1 cellular context compared by ENCODE assay signal in genomic region chr19:37964109-37964508, GRCh38.
TF ChIP-seq lines count a peak whose summit lies in the region.

No MANE protein-coding gene starts in this region.

TF ChIP-seq in GM12878, 131 proteins besides CTCF, POLR2A, EP300 and RAD21:
- TF ChIP-seq RFX5 (IDR thresholded peaks at IDR 0.05; ENCODE audit: low read depth, low read length), result no peak
- TF ChIP-seq, protein P1, sequence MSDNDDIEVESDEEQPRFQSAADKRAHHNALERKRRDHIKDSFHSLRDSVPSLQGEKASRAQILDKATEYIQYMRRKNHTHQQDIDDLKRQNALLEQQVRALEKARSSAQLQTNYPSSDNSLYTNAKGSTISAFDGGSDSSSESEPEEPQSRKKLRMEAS (IDR thresholded peaks at IDR 0.05; ENCODE audit: low read depth, low read length), result no peak
- no peak for TF ChIP-seq RCOR1 (conservative IDR thresholded peaks at IDR 0.05; ENCODE audit: low read depth, low read length)
- no peak for TF ChIP-seq CBX3 (IDR thresholded peaks at IDR 0.05; ENCODE audit: borderline replicate concordance, low read depth)
- TF ChIP-seq, protein P2, sequence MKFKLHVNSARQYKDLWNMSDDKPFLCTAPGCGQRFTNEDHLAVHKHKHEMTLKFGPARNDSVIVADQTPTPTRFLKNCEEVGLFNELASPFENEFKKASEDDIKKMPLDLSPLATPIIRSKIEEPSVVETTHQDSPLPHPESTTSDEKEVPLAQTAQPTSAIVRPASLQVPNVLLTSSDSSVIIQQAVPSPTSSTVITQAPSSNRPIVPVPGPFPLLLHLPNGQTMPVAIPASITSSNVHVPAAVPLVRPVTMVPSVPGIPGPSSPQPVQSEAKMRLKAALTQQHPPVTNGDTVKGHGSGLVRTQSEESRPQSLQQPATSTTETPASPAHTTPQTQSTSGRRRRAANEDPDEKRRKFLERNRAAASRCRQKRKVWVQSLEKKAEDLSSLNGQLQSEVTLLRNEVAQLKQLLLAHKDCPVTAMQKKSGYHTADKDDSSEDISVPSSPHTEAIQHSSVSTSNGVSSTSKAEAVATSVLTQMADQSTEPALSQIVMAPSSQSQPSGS (IDR thresholded peaks at IDR 0.05; ENCODE audit: low read length), result no peak
- TF ChIP-seq MTA3 (IDR thresholded peaks at IDR 0.05; ENCODE audit: borderline replicate concordance, low read length), result no peak
- TF ChIP-seq SPI1 (IDR thresholded peaks at IDR 0.05; ENCODE audit: borderline replicate concordance, insufficient read depth, low read depth, low read length), result no peak
- no peak for TF ChIP-seq ZSCAN29 (IDR thresholded peaks at IDR 0.05)
- TF ChIP-seq, protein P3, sequence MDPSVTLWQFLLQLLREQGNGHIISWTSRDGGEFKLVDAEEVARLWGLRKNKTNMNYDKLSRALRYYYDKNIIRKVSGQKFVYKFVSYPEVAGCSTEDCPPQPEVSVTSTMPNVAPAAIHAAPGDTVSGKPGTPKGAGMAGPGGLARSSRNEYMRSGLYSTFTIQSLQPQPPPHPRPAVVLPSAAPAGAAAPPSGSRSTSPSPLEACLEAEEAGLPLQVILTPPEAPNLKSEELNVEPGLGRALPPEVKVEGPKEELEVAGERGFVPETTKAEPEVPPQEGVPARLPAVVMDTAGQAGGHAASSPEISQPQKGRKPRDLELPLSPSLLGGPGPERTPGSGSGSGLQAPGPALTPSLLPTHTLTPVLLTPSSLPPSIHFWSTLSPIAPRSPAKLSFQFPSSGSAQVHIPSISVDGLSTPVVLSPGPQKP (IDR thresholded peaks at IDR 0.05; ENCODE audit: low read depth, low read length), result no peak
- no peak for TF ChIP-seq TAF1 (IDR thresholded peaks at IDR 0.05; ENCODE audit: borderline replicate concordance, low read depth, low read length)
- TF ChIP-seq NKRF (conservative IDR thresholded peaks at IDR 0.05), result no peak
- TF ChIP-seq, protein P4, sequence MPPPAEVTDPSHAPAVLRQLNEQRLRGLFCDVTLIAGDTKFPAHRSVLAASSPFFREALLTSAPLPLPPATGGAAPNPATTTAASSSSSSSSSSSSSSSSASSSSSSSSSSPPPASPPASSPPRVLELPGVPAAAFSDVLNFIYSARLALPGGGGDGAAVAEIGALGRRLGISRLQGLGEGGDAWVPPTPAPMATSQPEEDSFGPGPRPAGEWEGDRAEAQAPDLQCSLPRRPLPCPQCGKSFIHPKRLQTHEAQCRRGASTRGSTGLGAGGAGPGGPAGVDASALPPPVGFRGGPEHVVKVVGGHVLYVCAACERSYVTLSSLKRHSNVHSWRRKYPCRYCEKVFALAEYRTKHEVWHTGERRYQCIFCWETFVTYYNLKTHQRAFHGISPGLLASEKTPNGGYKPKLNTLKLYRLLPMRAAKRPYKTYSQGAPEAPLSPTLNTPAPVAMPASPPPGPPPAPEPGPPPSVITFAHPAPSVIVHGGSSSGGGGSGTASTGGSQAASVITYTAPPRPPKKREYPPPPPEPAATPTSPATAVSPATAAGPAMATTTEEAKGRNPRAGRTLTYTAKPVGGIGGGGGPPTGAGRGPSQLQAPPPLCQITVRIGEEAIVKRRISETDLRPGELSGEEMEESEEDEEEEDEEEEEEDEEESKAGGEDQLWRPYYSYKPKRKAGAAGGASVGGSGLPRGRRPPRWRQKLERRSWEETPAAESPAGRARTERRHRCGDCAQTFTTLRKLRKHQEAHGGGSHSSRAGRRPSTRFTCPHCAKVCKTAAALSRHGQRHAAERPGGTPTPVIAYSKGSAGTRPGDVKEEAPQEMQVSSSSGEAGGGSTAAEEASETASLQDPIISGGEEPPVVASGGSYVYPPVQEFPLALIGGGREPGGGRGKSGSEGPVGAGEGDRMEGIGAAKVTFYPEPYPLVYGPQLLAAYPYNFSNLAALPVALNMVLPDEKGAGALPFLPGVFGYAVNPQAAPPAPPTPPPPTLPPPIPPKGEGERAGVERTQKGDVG (CRISPR knock-in tag; IDR thresholded peaks at IDR 0.05), result no peak
- no peak for TF ChIP-seq ETV6 (conservative IDR thresholded peaks at IDR 0.05 in 1 of 2, IDR thresholded peaks at IDR 0.05 in 1 of 2; ENCODE audit: borderline replicate concordance in 1 of 2, low read depth in 1 of 2)
- no peak for TF ChIP-seq SMARCA5 (IDR thresholded peaks at IDR 0.05)
- no peak for TF ChIP-seq CREB1 (IDR thresholded peaks at IDR 0.05; ENCODE audit: low read depth)
- TF ChIP-seq SREBF1 (IDR thresholded peaks at IDR 0.05; ENCODE audit: low read length), result no peak
TF ChIP-seq in GM12878: peak in this region for 0.
